19 cellular contexts compared by ENCODE assay signal in the genomic region with DNA sequence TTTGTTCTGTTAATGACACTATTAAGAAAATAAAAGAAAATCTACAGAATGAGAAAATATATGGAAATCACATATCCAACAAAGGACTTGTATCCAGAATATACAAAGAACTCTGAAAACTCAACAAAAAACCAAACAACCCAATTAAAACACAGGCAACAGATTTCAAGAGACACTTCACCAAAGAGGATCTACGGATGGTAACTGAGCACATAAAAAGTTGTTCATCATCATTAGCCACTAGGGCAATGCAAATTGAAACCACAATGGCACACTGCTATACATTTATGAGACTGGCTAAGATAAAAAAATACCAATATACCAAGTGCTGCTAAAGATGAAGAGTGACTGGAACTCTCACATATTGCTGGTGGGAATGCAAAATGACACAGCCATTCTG. TPM values are rescaled to one million over a fixed set of nuclear protein-coding genes. Genes with fewer than 3 reads are reported as not detected.
DNase-seq lines count a peak whose midpoint lies in the region; ATAC-seq and TF ChIP-seq lines count a peak whose summit lies in the region.
"Had no signal": no experiment of that assay in that cellular context is flagged by ENCODE, and none has a peak within 500 bp of the region (broad histone marks: within the 10 kb centered on the region; RNA-seq: fewer than 3 reads in every experiment).

No MANE protein-coding gene starts in this region.

- no peak overlapping the region for H4K8ac ChIP-seq in H9 (replicated peaks; ENCODE audit: insufficient read length, low read depth, low read length)

- no peak overlapping the region for H3T11ph ChIP-seq in H9 (ENCODE audit: low read length)

- H4K5ac ChIP-seq in H9 (ENCODE audit: insufficient read length, low read depth, low read length), result no peak overlapping the region

- peaks cover 41 to 47% of the 10 kb centered on the region in 2 experiments for H3K4me1 Mint-ChIP-seq in H9
- H3K4me1 Mint-ChIP-seq in memory B cell, result peaks cover 13% of the 10 kb centered on the region
- H3K4me1 Mint-ChIP-seq: CD14-positive monocyte had no signal

- no peaks in the 10 kb centered on the region for H3K23me2 ChIP-seq in H9 (ENCODE audit: insufficient read length, low read depth, low read length, poor library complexity, severe bottlenecking)

- H2BK5ac ChIP-seq in H9 (ENCODE audit: insufficient read length, low read length), result no peak overlapping the region

- H3K4ac ChIP-seq in H9 (ENCODE audit: low read depth, low read length), result no peak overlapping the region

- H3K4me3 ChIP-seq in dorsolateral prefrontal cortex, result peak overlapping the region in 25 of 59 donors; percentile 1 to 44 (median 22)
- H3K4me3 ChIP-seq: A549 had no signal

- intact Hi-C loops in dorsolateral prefrontal cortex (cut with DNase I), result no loop called here

- peak overlapping the region in 1 of 2 experiments; percentile 1; a peak in 1 of 5 replicates for H3K4me3 Mint-ChIP-seq in H9
- no peak overlapping the region for H3K4me3 Mint-ChIP-seq in memory B cell
- H3K4me3 Mint-ChIP-seq: B cell, CD14-positive monocyte, T-cell had no signal

- peaks cover 1% of the 10 kb centered on the region; the same call in 1 of the 2 replicates for H3K27me3 Mint-ChIP-seq in H9 (ENCODE audit: low read depth)
- H3K27me3 Mint-ChIP-seq in memory B cell, result peaks cover 17% of the 10 kb centered on the region

- H3K27me3 ChIP-seq in H9 (ENCODE audit: insufficient read depth, low read length), result no peaks in the 10 kb centered on the region
- H3K27me3 ChIP-seq in dorsolateral prefrontal cortex, result no peaks in the 10 kb centered on the region

- no peaks in the 10 kb centered on the region for H3K79me2 ChIP-seq in H9 (ENCODE audit: insufficient read depth, low read length)

- H3K79me1 ChIP-seq in H9 (ENCODE audit: insufficient read depth, low read depth, low read length, poor library complexity, severe bottlenecking), result no peaks in the 10 kb centered on the region

- H3K36me3 Mint-ChIP-seq in H9 (ENCODE audit: insufficient read depth in 1 of 3, low read depth in 3 of 3), result peaks cover 9 to 30% (median 24%) of the 10 kb centered on the region in 3 experiments
- H3K36me3 Mint-ChIP-seq in memory B cell, result peaks cover 2% of the 10 kb centered on the region
- H3K36me3 Mint-ChIP-seq: T-cell had no signal

- no peaks in the 10 kb centered on the region for H4K20me1 ChIP-seq in H9 (ENCODE audit: control insufficient read depth, insufficient read depth, insufficient read length)

- H2AFZ ChIP-seq in H9 (ENCODE audit: low read length), result no peak overlapping the region

- H3K18ac ChIP-seq in H9 (ENCODE audit: insufficient read length, low read depth, low read length), result no peak overlapping the region

- peak overlapping the region; percentile 30 for H3K4me2 ChIP-seq in H9 (ENCODE audit: insufficient read depth, insufficient read length, low read length)
- H3K4me2 ChIP-seq: A549 had no signal

- no peak overlapping the region for H2BK120ac ChIP-seq in H9 (ENCODE audit: low read depth, low read length, poor library complexity, severe bottlenecking)

- no peak overlapping the region for H3K56ac ChIP-seq in H9 (ENCODE audit: insufficient read length, low read depth, low read length)

- H3K23ac ChIP-seq in H9 (ENCODE audit: insufficient read length, low read depth, low read length), result no peak overlapping the region

- H3K14ac ChIP-seq in H9 (ENCODE audit: insufficient read depth, low read length), result no peak overlapping the region

- no peak overlapping the region for H2AK5ac ChIP-seq in H9 (ENCODE audit: insufficient read length, low read length)

- peaks cover 7% of the 10 kb centered on the region; the same call in 1 of the 2 replicates for H3K4me1 ChIP-seq in H9 (ENCODE audit: insufficient read depth, low read length)
- H3K4me1 ChIP-seq: A549 had no signal

- H2BK12ac ChIP-seq in H9 (ENCODE audit: insufficient read length, low read depth, low read length), result no peak overlapping the region

- no peak overlapping the region for H4K91ac ChIP-seq in H9 (ENCODE audit: insufficient read length, low read depth, low read length)

- H3K9me3 ChIP-seq in H9 (ENCODE audit: control insufficient read depth, low read depth, low read length), result no peaks in the 10 kb centered on the region
- H3K9me3 ChIP-seq: A549 had no signal

- no peak for DNase-seq in H9
- DNase-seq in NAMALWA (ENCODE audit: low spot score), result peak; percentile 34
- DNase-seq in dorsolateral prefrontal cortex, result no peak
- no peak for DNase-seq in memory B cell (ENCODE audit: low spot score in 2 of 2)
- no peak for DNase-seq in NCI-H2107 treated with DMSO at 0.1 percent for 48 hours (lab: John Stamatoyannopoulos, UW; ENCODE audit: unreplicated experiment)
- no peak for DNase-seq in putamen (ENCODE audit: low spot score)
- DNase-seq: GDM1, KBM-7, NCI-H1092 treated with DMSO at 0.1 percent for 48 hours, NCI-H1436 treated with DMSO at 0.1 percent for 48 hours, NCI-H2029 treated with DMSO at 0.1 percent for 48 hours, NCI-H446 treated with DMSO at 0.1 percent for 48 hours, SIG-M5, T-cell had no signal

- H3K9ac ChIP-seq in H9 (ENCODE audit: extremely low read depth, insufficient read length, low read length), result no peak overlapping the region

- TF ChIP-seq CTCF in H9 (conservative IDR thresholded peaks at IDR 0.05) (no peak), dorsolateral prefrontal cortex (IDR thresholded peaks at IDR 0.05 in 54 of 56, conservative IDR thresholded peaks at IDR 0.05 in 2 of 56; ENCODE audit: low read depth in 1 of 56, partially characterized antibody in 56 of 56) (peak in 4 of 56 donors; percentile 8 to 37 (median 10))

- H3K27ac Mint-ChIP-seq in H9 (no peak overlapping the region), memory B cell (no peak overlapping the region)
- H3K27ac Mint-ChIP-seq: B cell, T-cell had no signal

- no peak overlapping the region for H2BK15ac ChIP-seq in H9 (ENCODE audit: low read depth, low read length)

- no CpG with 5 or more reads among the region's 1 CpG for WGBS in H9 (ENCODE audit: extremely low coverage, insufficient read length, low lambda C conversion rate)

- ATAC-seq in memory B cell (ENCODE audit: low read depth), result peak; percentile 38
- no peak for ATAC-seq in HG02870 (IDR thresholded peaks at IDR 0.05; ENCODE audit: unreplicated experiment)
- ATAC-seq: A549, Panc1, T-cell had no signal

- H2BK20ac ChIP-seq in H9 (ENCODE audit: low read depth, low read length, poor library complexity, severe bottlenecking), result no peak overlapping the region

- H3K27ac ChIP-seq in H9 (ENCODE audit: insufficient read length, low read depth, low read length) (no peak overlapping the region), dorsolateral prefrontal cortex (peak overlapping the region in 44 of 59 donors; percentile 1 to 85 (median 61))
- H3K27ac ChIP-seq: A549 had no signal

- H3K9me3 Mint-ChIP-seq in H9 (no peaks in the 10 kb centered on the region), memory B cell (no peaks in the 10 kb centered on the region)
- H3K9me3 Mint-ChIP-seq: CD14-positive monocyte, T-cell had no signal

RNA-seq across cellular contexts. Expression of a gene that starts 34.5 kb away (rescaled TPM):
- total RNA-seq in H9 (2021) (151 and 156 TPM in 2 replicates), dorsolateral prefrontal cortex (10 to 100 TPM; 20.9 to 57.4 (median 34.4) TPM)
